ENCODE assay signal across 8 cellular contexts in the genomic region with DNA sequence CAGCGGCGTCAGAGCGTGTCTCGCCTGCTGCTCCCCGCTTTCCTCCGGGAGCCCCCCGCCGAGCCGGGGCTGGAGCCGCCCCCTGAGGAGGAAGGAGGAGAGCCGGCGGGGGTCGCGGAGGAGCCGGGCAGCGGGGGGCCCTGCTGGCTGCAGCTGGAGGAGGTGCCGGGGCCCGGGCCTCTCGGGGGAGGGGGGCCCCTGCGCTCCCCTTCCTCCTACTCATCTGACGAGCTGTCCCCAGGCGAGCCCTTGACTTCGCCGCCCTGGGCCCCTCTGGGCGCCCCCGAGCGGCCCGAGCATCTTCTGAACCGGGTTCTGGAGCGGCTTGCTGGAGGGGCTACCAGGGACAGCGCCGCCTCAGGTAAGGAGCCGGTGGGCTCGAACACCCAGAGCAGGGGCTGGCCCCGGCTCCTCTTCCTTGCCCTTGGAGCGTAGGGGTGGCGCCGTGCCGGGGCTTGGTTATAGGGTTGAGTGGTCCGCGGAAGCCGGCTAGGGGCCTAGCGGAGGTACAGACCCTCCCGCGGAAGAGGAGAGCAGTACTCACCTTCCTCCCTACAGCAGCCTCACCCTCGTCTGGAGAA. TPM values are rescaled to one million over a fixed set of nuclear protein-coding genes. Genes with fewer than 3 reads are reported as not detected.
DNase-seq lines count a peak whose midpoint lies in the region; ATAC-seq and TF ChIP-seq lines count a peak whose summit lies in the region.

No MANE protein-coding gene starts in this region.

- H3K9me3 ChIP-seq in heart left ventricle (no peaks in the 10 kb centered on the region), muscle layer of duodenum (ENCODE audit: control insufficient read depth in 1 of 2, low read length in 2 of 2) (no peaks in the 10 kb centered on the region)

- TF ChIP-seq CTCF in heart left ventricle (IDR thresholded peaks at IDR 0.05) (no peak), coronary artery (IDR thresholded peaks at IDR 0.05) (no peak)

- peaks cover 0 to 24% (median 10%) of the 10 kb centered on the region in 12 donors for H3K4me1 ChIP-seq in heart left ventricle
- peaks cover 4 to 9% of the 10 kb centered on the region in 2 donors for H3K4me1 ChIP-seq in muscle layer of duodenum (ENCODE audit: control insufficient read depth in 1 of 2, insufficient read depth in 2 of 2, low read length in 2 of 2)

- ATAC-seq in heart left ventricle (no peak), Right ventricle myocardium inferior (no peak)

- H3K27me3 ChIP-seq in heart left ventricle: no peaks in the 10 kb centered on the region
- H3K27me3 ChIP-seq in muscle layer of duodenum (ENCODE audit: low read depth, low read length): no peaks in the 10 kb centered on the region

- 58 to 89% (median 75%) methylated on average over 18 to 46 of the region's 46 CpGs for WGBS in heart left ventricle, 4 donors

- TF ChIP-seq POLR2A in heart left ventricle (IDR thresholded peaks at IDR 0.05): no peak

- intact Hi-C loops in heart left ventricle (cut with DNase I): loop anchor here in 1 of 10 donors (10.0 kb wide), 1 partner anchor 153 kb away; no protein-coding TSS in a partner anchor
- intact Hi-C loops in Right ventricle myocardium inferior (cut with DNase I): loop anchor here (5.0 kb wide), 1 partner anchor 56 kb away; the partner anchor contains the start of gene MSL1

- H3K36me3 ChIP-seq in heart left ventricle (peaks cover 0 to 36% (median 19%) of the 10 kb centered on the region in 9 donors), muscle layer of duodenum (ENCODE audit: control insufficient read depth in 1 of 2, insufficient read depth in 2 of 2, low read length in 2 of 2) (peaks cover 8 to 15% of the 10 kb centered on the region in 2 donors)

- H3K4me3 ChIP-seq in heart left ventricle: peak overlapping the region in 9 of 12 donors; percentile 41 to 62 (median 56)
- H3K4me3 ChIP-seq in coronary artery: peak overlapping the region; percentile 68
- H3K4me3 ChIP-seq in muscle layer of duodenum (ENCODE audit: low read depth in 1 of 2, low read length in 2 of 2): peak overlapping the region in 1 of 2 donors; percentile 70

- DNase-seq in heart left ventricle (no peak), Right ventricle myocardium inferior (ENCODE audit: missing footprints) (no peak), coronary artery (ENCODE audit: low spot score) (no peak), mesenteric fat pad (ENCODE audit: low spot score) (no peak), OCI-M1 (lab: John Stamatoyannopoulos, UW) (no peak), DMS79 treated with DMSO at 0.1 percent for 48 hours (lab: John Stamatoyannopoulos, UW) (no peak)
- no peak for DNase-seq in effector CD4-positive, alpha-beta T cell

- H3K27ac ChIP-seq in heart left ventricle (peak overlapping the region in 1 of 12 donors; percentile 29), coronary artery (no peak overlapping the region), muscle layer of duodenum (ENCODE audit: low read length) (peak overlapping the region; percentile 75)

RNA-seq across cellular contexts. Expression of gene RAPGEFL1, which starts 0.8 kb away (rescaled TPM):
- 1 to 10 TPM; 2.2 to 4.8 (median 2.9) TPM for total RNA-seq in heart left ventricle
- 1 to 10 TPM; 3.3 to 6.6 TPM for polyA plus RNA-seq in heart left ventricle
- 2.1 TPM for total RNA-seq in Right ventricle myocardium inferior
- total RNA-seq in mesenteric fat pad: 10.1 TPM

RNA-seq across cellular contexts. Expression of gene CASC3, which starts 37.8 kb away (rescaled TPM):
- 10 to 100 TPM; 26.5 to 54.3 (median 42.2) TPM for total RNA-seq in heart left ventricle
- 10 to 100 TPM; 27.9 to 33.4 TPM for polyA plus RNA-seq in heart left ventricle
- total RNA-seq in Right ventricle myocardium inferior: 49.1 TPM
- 84.4 TPM for total RNA-seq in mesenteric fat pad

RNA-seq across cellular contexts. Expression of gene WIPF2, which starts 41.0 kb away (rescaled TPM):
- total RNA-seq in heart left ventricle (10 to 100 TPM in 6 of 9 donors, 1 to 10 TPM in 3; 8.4 to 17.6 (median 11.2) TPM), Right ventricle myocardium inferior (12.3 TPM), mesenteric fat pad (29.5 TPM)
- polyA plus RNA-seq in heart left ventricle: 10 to 100 TPM in 1 of 2 donors, 1 to 10 TPM in 1; 6.6 to 12.2 TPM

RNA-seq across cellular contexts. Expression of gene MSL1, which starts 56.3 kb away (rescaled TPM):
- 10 to 100 TPM; 32.0 to 54.1 (median 45.1) TPM for total RNA-seq in heart left ventricle
- 10 to 100 TPM; 32.2 to 54.7 TPM for polyA plus RNA-seq in heart left ventricle
- total RNA-seq in Right ventricle myocardium inferior: 51.4 TPM
- total RNA-seq in mesenteric fat pad: 77.0 TPM
